ENCODE assay signal across 12 cellular contexts in the genomic region with DNA sequence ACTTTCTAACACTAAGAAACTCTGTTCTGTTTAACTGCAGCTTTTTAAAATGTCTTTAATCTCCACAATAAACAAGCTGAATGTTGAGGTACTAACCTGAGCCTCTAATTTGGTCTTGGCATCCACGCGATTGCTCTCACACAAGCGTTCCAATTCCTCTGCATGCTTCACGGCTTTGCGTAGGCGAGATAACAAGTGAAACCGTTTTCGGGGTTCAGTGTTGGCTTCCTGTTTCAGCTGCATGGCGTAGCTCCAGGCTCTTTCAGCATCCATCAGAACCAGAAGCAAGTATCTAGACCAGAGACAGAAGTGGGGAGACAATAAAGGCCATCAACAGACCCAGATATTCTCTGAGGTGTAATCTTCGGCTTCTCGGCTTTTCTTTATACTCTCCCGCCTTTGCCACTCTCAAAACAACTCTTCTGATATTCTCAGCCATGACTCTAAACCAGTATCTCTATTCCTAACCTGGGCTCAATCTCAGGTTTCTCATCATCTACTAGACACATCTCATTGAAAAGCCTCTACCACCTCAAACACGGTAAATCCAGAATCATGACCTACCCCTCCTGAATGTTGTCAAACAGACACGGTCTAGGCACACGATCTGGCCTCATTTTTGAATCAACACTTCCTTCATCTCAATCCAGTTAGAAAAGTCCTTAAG. TPM values are rescaled to one million over a fixed set of nuclear protein-coding genes. Genes with fewer than 3 reads are reported as not detected.
DNase-seq lines count a peak whose midpoint lies in the region; TF ChIP-seq lines count a peak whose summit lies in the region.
"Had no signal": no experiment of that assay in that cellular context is flagged by ENCODE, and none has a peak within 500 bp of the region (broad histone marks: within the 10 kb centered on the region; RNA-seq: fewer than 3 reads in every experiment).

No MANE protein-coding gene starts in this region.

- peak overlapping the region; percentile 64 for H3K4me3 Mint-ChIP-seq in T-helper 2 cell treated with Interferon-gamma antibody and Interleukin-4, amounts not matched to agents 5 μg/mL and 100 μg/mL, for 36 hours
- no peak overlapping the region for H3K4me3 Mint-ChIP-seq in chondrocyte (ENCODE audit: unreplicated experiment)

- no peak for TF ChIP-seq CTCF in GM20000 (IDR thresholded peaks at IDR 0.05; ENCODE audit: extremely low read depth, missing control alignments)
- no peak for TF ChIP-seq CTCF in chondrocyte (IDR thresholded peaks at IDR 0.05)

- peaks cover 62% of the 10 kb centered on the region for H3K36me3 Mint-ChIP-seq in T-helper 2 cell treated with Interferon-gamma antibody and Interleukin-4, amounts not matched to agents 5 μg/mL and 100 μg/mL, for 36 hours (ENCODE audit: low read depth)
- H3K36me3 Mint-ChIP-seq in chondrocyte (ENCODE audit: low read depth) = peaks cover 46% of the 10 kb centered on the region

- peak overlapping the region; percentile 77 for H3K27ac Mint-ChIP-seq in T-helper 2 cell treated with Interferon-gamma antibody and Interleukin-4, amounts not matched to agents 5 μg/mL and 100 μg/mL, for 36 hours
- H3K27ac Mint-ChIP-seq in chondrocyte (ENCODE audit: unreplicated experiment) = no peak overlapping the region

- DNase-seq in GM20000 (ENCODE audit: low spot score) = peak; percentile 49
- DNase-seq in T-helper 2 cell treated with Interferon-gamma antibody and Interleukin-4, amounts not matched to agents 5 μg/mL and 100 μg/mL, for 36 hours (ENCODE audit: low spot score) = peak; percentile 54
- DNase-seq in activated naive CD4-positive, alpha-beta T cell treated with anti-CD3 and anti-CD28 coated beads, Interleukin-2, amount 50 U/mL, for 16 hours = peak; percentile 66
- peak; percentile 76 for DNase-seq in stimulated activated CD4-positive, alpha-beta T cell treated with anti-CD3 and anti-CD28 coated beads, Interleukin-4, amount 100 ng/mL, for 24 hours
- DNase-seq in NCI-H526 treated with DMSO at 0.1 percent for 48 hours (lab: John Stamatoyannopoulos, UW) = no peak
- DNase-seq in chondrocyte (ENCODE audit: low spot score) = no peak
- DNase-seq in GM19240 (ENCODE audit: insufficient read length, low spot score) = no peak
- DNase-seq: Caco-2, GM23248, NCI-H510A treated with DMSO at 0.1 percent for 48 hours had no signal

- H3K4me1 Mint-ChIP-seq in T-helper 2 cell treated with Interferon-gamma antibody and Interleukin-4, amounts not matched to agents 5 μg/mL and 100 μg/mL, for 36 hours (ENCODE audit: low read depth) = peaks cover 13% of the 10 kb centered on the region
- H3K4me1 Mint-ChIP-seq in chondrocyte (ENCODE audit: low read depth) = no peaks in the 10 kb centered on the region

- no peaks in the 10 kb centered on the region for H3K9me3 Mint-ChIP-seq in T-helper 2 cell treated with Interferon-gamma antibody and Interleukin-4, amounts not matched to agents 5 μg/mL and 100 μg/mL, for 36 hours
- no peaks in the 10 kb centered on the region for H3K9me3 Mint-ChIP-seq in chondrocyte (ENCODE audit: low read depth)

- H3K27me3 Mint-ChIP-seq in T-helper 2 cell treated with Interferon-gamma antibody and Interleukin-4, amounts not matched to agents 5 μg/mL and 100 μg/mL, for 36 hours (ENCODE audit: low read depth) = no peaks in the 10 kb centered on the region
- no peaks in the 10 kb centered on the region for H3K27me3 Mint-ChIP-seq in chondrocyte (ENCODE audit: low read depth)

RNA-seq across cellular contexts. Expression of gene SRP68, which starts 8.3 kb away (rescaled TPM):
- total RNA-seq in chondrocyte = 62.1 to 77.6 TPM (median 63.0 TPM) in 3 replicates

RNA-seq across cellular contexts. Expression of gene GALR2, which starts 10.6 kb away (rescaled TPM):
- total RNA-seq in chondrocyte = not detected in 3 replicates
- total RNA-seq: aorta, fibroblast of villous mesenchyme, GM23248 had no signal

RNA-seq across cellular contexts. Expression of gene ZACN, which starts 15.0 kb away (rescaled TPM):
- total RNA-seq in chondrocyte = not detected in 3 replicates
- total RNA-seq: aorta, fibroblast of villous mesenchyme, GM23248 had no signal

RNA-seq across cellular contexts. Expression of gene EVPL, which starts 36.9 kb away (rescaled TPM):
- not detected in 3 replicates for total RNA-seq in chondrocyte
- total RNA-seq: GM23248 had no signal

RNA-seq across cellular contexts. Expression of gene EXOC7, which starts 39.6 kb away (rescaled TPM):
- 129 to 180 TPM (median 131 TPM) in 3 replicates for total RNA-seq in chondrocyte

Comparison
In these comparisons a context has a peak if more than half of its experiments do, and no peak if none do; other contexts are left out.
1. DNase-seq: peak in GM20000 (single experiment), T-helper 2 cell treated with Interferon-gamma antibody and Interleukin-4, amounts not matched to agents 5 μg/mL and 100 μg/mL, for 36 hours (single experiment), activated naive CD4-positive, alpha-beta T cell treated with anti-CD3 and anti-CD28 coated beads, Interleukin-2, amount 50 U/mL, for 16 hours (single experiment) and stimulated activated CD4-positive, alpha-beta T cell treated with anti-CD3 and anti-CD28 coated beads, Interleukin-4, amount 100 ng/mL, for 24 hours (single experiment); none in NCI-H526 treated with DMSO at 0.1 percent for 48 hours (single experiment), chondrocyte (single experiment) and GM19240 (single experiment).